Comparison of ENCODE assay signal across 16 cellular contexts in genomic region chr2:230701308-230701707, GRCh38. TPM values are rescaled to one million over a fixed set of nuclear protein-coding genes. Genes with fewer than 3 reads are reported as not detected.
A peak's percentile ranks its signal among the peaks of the same experiment; 100 is the strongest.
DNase-seq lines count a peak whose midpoint lies in the region; ATAC-seq, FAIRE-seq and TF ChIP-seq lines count a peak whose summit lies in the region.
"Had no signal": no experiment of that assay in that cellular context is flagged by ENCODE, and none has a peak within 500 bp of the region (broad histone marks: within the 10 kb centered on the region; RNA-seq: fewer than 3 reads in every experiment).

No MANE protein-coding gene starts in this region.

- intact Hi-C loops in natural killer cell (cut with micrococcal nuclease), result no loop called here
- intact Hi-C loops in K562 (cut with micrococcal nuclease), result no loop called here
- intact Hi-C loops in HepG2 (cut with micrococcal nuclease; ENCODE audit: unreplicated experiment), result no loop called here

- no peak for TF ChIP-seq EP300 in K562 (IDR thresholded peaks at IDR 0.05; ENCODE audit: low read length)
- no peak for TF ChIP-seq EP300 in HepG2 (IDR thresholded peaks at IDR 0.05; ENCODE audit: low read depth in 2 of 2, low read length in 2 of 2)
- TF ChIP-seq EP300 in HepG2 (CRISPR knock-in tag; IDR thresholded peaks at IDR 0.05; ENCODE audit: borderline replicate concordance), result no peak

- FAIRE-seq in K562 (lab: Jason Lieb, UNC), result no peak
- no peak for FAIRE-seq in HepG2 (lab: Jason Lieb, UNC)
- FAIRE-seq: H54 had no signal

- H2AFZ ChIP-seq in K562 (ENCODE audit: low read depth, low read length) (no peak overlapping the region), HepG2 (ENCODE audit: low read length) (no peak overlapping the region)

- no peaks in the 10 kb centered on the region; the same call in 1 of the 2 replicates for H3K9me3 ChIP-seq in K562 (replicated peaks; ENCODE audit: control insufficient read depth, insufficient read depth, low read depth, low read length)
- no peaks in the 10 kb centered on the region for H3K9me3 ChIP-seq in HepG2 (ENCODE audit: low read length)
- H3K9me3 ChIP-seq in CD8-positive, alpha-beta memory T cell (ENCODE audit: low read length), result no peaks in the 10 kb centered on the region

- peaks cover 8% of the 10 kb centered on the region for H3K36me3 Mint-ChIP-seq in natural killer cell treated with Interleukin-12 subunit alpha and Interleukin-12 subunit beta and Interleukin-15 and Interleukin-18, amount 100 ng/mL, for 72 hours
- peaks cover 8% of the 10 kb centered on the region for H3K36me3 Mint-ChIP-seq in natural killer cell
- H3K36me3 Mint-ChIP-seq in CD8-positive, alpha-beta memory T cell, result peaks cover 3 to 17% (median 3%) of the 10 kb centered on the region in 3 donors

- POLR2A ChIA-PET in K562 (lab: Yijun Ruan, JAX) (no interaction called here), HepG2 (lab: Yijun Ruan, JAX) (no interaction called here)
- POLR2A ChIA-PET in CD8-positive, alpha-beta memory T cell (lab: Charles Lee), result no interaction called here

- no peak for TF ChIP-seq RAD21 in K562 (CRISPR knock-in tag; conservative IDR thresholded peaks at IDR 0.05 in 1 of 2, IDR thresholded peaks at IDR 0.05 in 1 of 2)
- no peak for TF ChIP-seq RAD21 in HepG2 (CRISPR knock-in tag; IDR thresholded peaks at IDR 0.05)

- TF ChIP-seq CTCF in natural killer cell (IDR thresholded peaks at IDR 0.05), result no peak
- no peak for TF ChIP-seq CTCF in K562 (IDR thresholded peaks at IDR 0.05 in 2 of 3, conservative IDR thresholded peaks at IDR 0.05 in 1 of 3; ENCODE audit: insufficient read depth in 2 of 3, low read depth in 1 of 3, low read length in 3 of 3)
- no peak for TF ChIP-seq CTCF in HepG2 (CRISPR knock-in tag; IDR thresholded peaks at IDR 0.05)

- H3K4me1 Mint-ChIP-seq in natural killer cell treated with Interleukin-12 subunit alpha and Interleukin-12 subunit beta and Interleukin-15 and Interleukin-18, amount 100 ng/mL, for 72 hours (ENCODE audit: low read depth in 2 of 2), result peaks cover 9 to 17% of the 10 kb centered on the region in 2 donors
- peaks cover 0 to 5% of the 10 kb centered on the region in 2 donors for H3K4me1 Mint-ChIP-seq in natural killer cell
- H3K4me1 Mint-ChIP-seq in CD8-positive, alpha-beta memory T cell, result no peaks in the 10 kb centered on the region

- in situ Hi-C loops in K562 (cut with MboI), result no loop called here
- in situ Hi-C loops in HepG2 (cut with HindIII; ENCODE audit: extremely low pct_ligation_motif_present, low pct_unique_long_range_greater_than_20kb), result no loop called here

- TF ChIP-seq POLR2A in K562 (conservative IDR thresholded peaks at IDR 0.05) (no peak), HepG2 (IDR thresholded peaks at IDR 0.05; ENCODE audit: insufficient read depth in 1 of 2, low read depth in 2 of 2, low read length in 2 of 2) (no peak)

- H3K9me1 ChIP-seq in K562 (ENCODE audit: control insufficient read depth, insufficient read depth, low read length), result no peaks in the 10 kb centered on the region

- no peak for ATAC-seq in natural killer cell treated with Interleukin-12 subunit alpha and Interleukin-12 subunit beta and Interleukin-15 and Interleukin-18, amount 100 ng/mL, for 72 hours
- ATAC-seq in natural killer cell (no peak), K562 (no peak), HepG2 (no peak)
- ATAC-seq: GM23338 had no signal

- H3K79me2 ChIP-seq in K562 (ENCODE audit: control insufficient read depth, insufficient read depth, low read length) (no peaks in the 10 kb centered on the region), HepG2 (ENCODE audit: insufficient read depth, low read length) (no peaks in the 10 kb centered on the region)

- H3K4me2 ChIP-seq in K562 (ENCODE audit: insufficient read depth, low read length) (no peak overlapping the region), HepG2 (ENCODE audit: low read depth, low read length) (no peak overlapping the region)
- H3K4me2 ChIP-seq: GM23338 had no signal

- CTCF ChIA-PET in K562 (lab: Yijun Ruan, JAX; ENCODE audit: low intra/inter-chr PET ratio), result no interaction called here
- CTCF ChIA-PET in HepG2 (lab: Yijun Ruan, JAX; ENCODE audit: low intra/inter-chr PET ratio, low total read pairs), result no interaction called here
- CTCF ChIA-PET in CD8-positive, alpha-beta memory T cell (lab: Charles Lee), result no interaction called here

- H3K9ac ChIP-seq in K562 (ENCODE audit: insufficient read depth in 1 of 2, low read depth in 2 of 2, low read length in 2 of 2) (no peak overlapping the region), HepG2 (ENCODE audit: insufficient read depth, low read depth, low read length) (no peak overlapping the region)

- H4K20me1 ChIP-seq in K562 (replicated peaks; ENCODE audit: control insufficient read depth, insufficient read depth, low read length) (no peaks in the 10 kb centered on the region), HepG2 (ENCODE audit: insufficient read depth, low read length) (no peaks in the 10 kb centered on the region)

- H3K36me3 ChIP-seq in K562 (ENCODE audit: control insufficient read depth, insufficient read depth, low read length), result no peaks in the 10 kb centered on the region
- no peaks in the 10 kb centered on the region for H3K36me3 ChIP-seq in HepG2 (replicated peaks in 1 of 2; ENCODE audit: control insufficient read depth in 1 of 2, insufficient read depth in 2 of 2, low read length in 2 of 2)
- no peaks in the 10 kb centered on the region for H3K36me3 ChIP-seq in CD8-positive, alpha-beta memory T cell (ENCODE audit: insufficient read depth, low read length)

- H3K27me3 ChIP-seq in K562 (ENCODE audit: control insufficient read depth in 2 of 2, insufficient read depth in 2 of 2, low read length in 2 of 2) (no peaks in the 10 kb centered on the region), HepG2 (ENCODE audit: control insufficient read depth in 1 of 2, insufficient read depth in 2 of 2, low read length in 2 of 2) (peaks cover 0 to 5% of the 10 kb centered on the region in 2 experiments; a peak in 2 of 5 replicates)
- no peaks in the 10 kb centered on the region for H3K27me3 ChIP-seq in CD8-positive, alpha-beta memory T cell (ENCODE audit: insufficient read depth, low read length, poor library complexity, severe bottlenecking)

- H3K27ac Mint-ChIP-seq in natural killer cell treated with Interleukin-12 subunit alpha and Interleukin-12 subunit beta and Interleukin-15 and Interleukin-18, amount 100 ng/mL, for 72 hours, result peak overlapping the region; percentile 17 to 65
- H3K27ac Mint-ChIP-seq in natural killer cell, result no peak overlapping the region
- no peak overlapping the region for H3K27ac Mint-ChIP-seq in CD8-positive, alpha-beta memory T cell
- H3K27ac Mint-ChIP-seq: CD4-positive, alpha-beta T cell; GM23338 had no signal

- no peaks in the 10 kb centered on the region for H3K27me3 Mint-ChIP-seq in natural killer cell treated with Interleukin-12 subunit alpha and Interleukin-12 subunit beta and Interleukin-15 and Interleukin-18, amount 100 ng/mL, for 72 hours
- no peaks in the 10 kb centered on the region for H3K27me3 Mint-ChIP-seq in natural killer cell (ENCODE audit: low read depth in 2 of 2)
- H3K27me3 Mint-ChIP-seq in CD8-positive, alpha-beta memory T cell, result no peaks in the 10 kb centered on the region
- H3K27me3 Mint-ChIP-seq: CD4-positive, alpha-beta T cell had no signal

- DNase-seq in natural killer cell treated with Interleukin-12 subunit alpha and Interleukin-12 subunit beta and Interleukin-15 and Interleukin-18, amount 100 ng/mL, for 72 hours (ENCODE audit: low spot score), result no peak
- DNase-seq in natural killer cell (no peak), K562 (ENCODE audit: extremely low read depth in 1 of 4, low spot score in 3 of 4) (no peak), HepG2 (ENCODE audit: low spot score) (no peak), NCI-H2196 treated with DMSO at 0.1 percent for 48 hours (lab: John Stamatoyannopoulos, UW; ENCODE audit: unreplicated experiment) (no peak)
- no peak for DNase-seq in activated naive CD4-positive, alpha-beta T cell treated with Interleukin-2 at 50 U/mL for 16 hours
- no peak for DNase-seq in CD8-positive, alpha-beta memory T cell
- DNase-seq: ACHN; AML-193; CD4-positive, alpha-beta T cell; DMS79 treated with DMSO at 0.1 percent for 48 hours; GF-D8; HCEC 1CT had no signal

- 65% methylated on average over 3 of the region's 3 CpGs for WGBS in K562 (ENCODE audit: insufficient coverage, low coverage, missing lambda C conversion rate)
- WGBS in HepG2 (ENCODE audit: low lambda C conversion rate), result 59% methylated on average over 3 of the region's 3 CpGs

- no TSS peak for BruUV-seq in K562 (replicated peaks; lab: Mats Ljungman, UMichigan)
- no TSS peak for BruUV-seq in HepG2 (replicated peaks; lab: Mats Ljungman, UMichigan)

- H3K4me3 ChIP-seq in K562 (no peak overlapping the region), HepG2 (replicated peaks in 1 of 3; ENCODE audit: insufficient read depth in 1 of 3, low read depth in 2 of 3, low read length in 3 of 3) (no peak overlapping the region)
- H3K4me3 ChIP-seq in CD8-positive, alpha-beta memory T cell (ENCODE audit: low read length), result no peak overlapping the region
- H3K4me3 ChIP-seq: GM23338 had no signal

- H3K9me3 Mint-ChIP-seq in natural killer cell treated with Interleukin-12 subunit alpha and Interleukin-12 subunit beta and Interleukin-15 and Interleukin-18, amount 100 ng/mL, for 72 hours, result peaks cover 6% of the 10 kb centered on the region
- peaks cover 0 to 4% of the 10 kb centered on the region in 2 donors for H3K9me3 Mint-ChIP-seq in natural killer cell
- H3K9me3 Mint-ChIP-seq in CD8-positive, alpha-beta memory T cell, result peaks cover 7 to 14% (median 9%) of the 10 kb centered on the region in 5 donors
- H3K9me3 Mint-ChIP-seq: GM23338 had no signal

- H3K4me1 ChIP-seq in K562 (replicated peaks in 1 of 2; ENCODE audit: control insufficient read depth in 2 of 2, insufficient read depth in 2 of 2, low read length in 2 of 2), result no peaks in the 10 kb centered on the region
- H3K4me1 ChIP-seq in HepG2 (ENCODE audit: insufficient read depth, low read length), result peaks cover 11% of the 10 kb centered on the region
- H3K4me1 ChIP-seq in CD8-positive, alpha-beta memory T cell (ENCODE audit: insufficient read depth, low read length), result no peaks in the 10 kb centered on the region

- no peak overlapping the region for H3K4me3 Mint-ChIP-seq in natural killer cell treated with Interleukin-12 subunit alpha and Interleukin-12 subunit beta and Interleukin-15 and Interleukin-18, amount 100 ng/mL, for 72 hours
- no peak overlapping the region for H3K4me3 Mint-ChIP-seq in natural killer cell
- H3K4me3 Mint-ChIP-seq in CD8-positive, alpha-beta memory T cell, result no peak overlapping the region
- H3K4me3 Mint-ChIP-seq: CD4-positive, alpha-beta T cell; GM23338 had no signal

- no peak overlapping the region for H3K27ac ChIP-seq in K562 (ENCODE audit: extremely low read depth, low read depth, low read length)
- no peak overlapping the region for H3K27ac ChIP-seq in HepG2 (ENCODE audit: extremely low read length, insufficient read depth, low read length)
- no peak overlapping the region for H3K27ac ChIP-seq in CD8-positive, alpha-beta memory T cell (ENCODE audit: low read depth, low read length)
- H3K27ac ChIP-seq: C4-2B had no signal

RNA-seq across cellular contexts. Expression of gene CAB39, which starts 11.3 kb away (rescaled TPM):
- total RNA-seq in natural killer cell treated with Interleukin-12 subunit alpha and Interleukin-12 subunit beta and Interleukin-15 and Interleukin-18, amount 100 ng/mL, for 72 hours, result 100 to 1,000 TPM; 139 to 146 TPM
- total RNA-seq in natural killer cell (10 to 100 TPM; 75.4 to 96.5 (median 90.5) TPM), K562 (2014; rRNA removed) (48.3 and 52.6 TPM in 2 replicates), K562 (2014; rRNA removed; fragmentation: Illumina TruSeq; extraction: Trizol) (70.6 and 78.4 TPM in 2 replicates), K562 (2015; rRNA removed; fragmentation: Illumina TruSeq; extraction: Trizol) (91.8 and 94.4 TPM in 2 replicates), K562 (2021) (70.4 and 74.7 TPM in 2 replicates), HepG2 (2016; rRNA removed; fragmentation: Illumina TruSeq; extraction: Trizol) (45.3 and 59.5 TPM in 2 replicates)
- 40.4 and 84.2 TPM in 2 replicates for total RNA-seq in K562 (2011; cell fraction: chromatin; rRNA removed; ENCODE audit: low replicate concordance)
- 26.8 and 29.9 TPM in 2 replicates for total RNA-seq in K562 (2011; cell fraction: nucleolus; rRNA removed)
- total RNA-seq in K562 (2011; cell fraction: nucleoplasm; rRNA removed), result 50.8 and 86.8 TPM in 2 replicates
- polyA plus RNA-seq in K562 (2011; rRNA removed) (62.8 and 85.9 TPM in 2 replicates), K562 (2014; fragmentation: Illumina TruSeq; extraction: Trizol) (66.0 and 70.1 TPM in 2 replicates), K562 (2014; fragmentation: Nextera tagmentation; extraction: Ambion mirVana) (10 to 100 TPM; 27.2 to 37.4 TPM), K562 (2014; rRNA removed) (51.8 and 52.8 TPM in 2 replicates), HepG2 (2011; rRNA removed) (18.8 and 19.3 TPM in 2 replicates)
- 21.4 and 31.9 TPM in 2 replicates for polyA plus RNA-seq in K562 (2011; cell fraction: cytosol; rRNA removed)
- polyA plus RNA-seq in K562 (2011; cell fraction: nucleus; rRNA removed), result 30.5 and 39.5 TPM in 2 replicates
- 51.1 and 51.6 TPM in 2 replicates for polyA plus RNA-seq in K562 (2012)
- 113 and 122 TPM in 2 replicates for polyA minus RNA-seq in K562 (2011; rRNA and poly(A)+ RNA removed)
- 46.9 and 70.5 TPM in 2 replicates for polyA minus RNA-seq in K562 (2011; cell fraction: cytosol; rRNA and poly(A)+ RNA removed)
- polyA minus RNA-seq in K562 (2011; cell fraction: nucleus; rRNA and poly(A)+ RNA removed), result 28.0 and 46.1 TPM in 2 replicates
- total RNA-seq in HepG2 (2016; cell fraction: cytosol; rRNA removed; fragmentation: Illumina TruSeq; extraction: Trizol; ENCODE audit: low read depth), result 9.2 and 9.7 TPM in 2 replicates
- total RNA-seq in HepG2 (2016; cell fraction: insoluble cytoplasmic fraction; rRNA removed; fragmentation: Illumina TruSeq; extraction: Trizol), result 46.6 and 55.2 TPM in 2 replicates
- 21.6 and 23.9 TPM in 2 replicates for total RNA-seq in HepG2 (2016; cell fraction: membrane; rRNA removed; fragmentation: Illumina TruSeq; extraction: Trizol)
- 33.9 and 39.0 TPM in 2 replicates for total RNA-seq in HepG2 (2016; cell fraction: nucleus; rRNA removed; fragmentation: Illumina TruSeq; extraction: Trizol)
- 8.2 and 15.0 TPM in 2 replicates for polyA plus RNA-seq in HepG2 (2011; cell fraction: cytosol; rRNA removed)
- 10.7 and 15.8 TPM in 2 replicates for polyA plus RNA-seq in HepG2 (2011; cell fraction: nucleus; rRNA removed)
- polyA plus RNA-seq in HepG2 (2012), result 26.1 and 26.8 TPM in 2 replicates
- polyA plus RNA-seq in HepG2 (2016; cell fraction: cytosol; fragmentation: Illumina TruSeq; extraction: Trizol; ENCODE audit: low read depth), result 2.2 and 2.5 TPM in 2 replicates
- 44.1 and 46.7 TPM in 2 replicates for polyA plus RNA-seq in HepG2 (2016; cell fraction: insoluble cytoplasmic fraction; fragmentation: Illumina TruSeq; extraction: Trizol; ENCODE audit: low read depth)
- 10.7 and 11.2 TPM in 2 replicates for polyA plus RNA-seq in HepG2 (2016; cell fraction: membrane; fragmentation: Illumina TruSeq; extraction: Trizol; ENCODE audit: low read depth)
- 30.1 and 35.6 TPM in 2 replicates for polyA plus RNA-seq in HepG2 (2016; cell fraction: nucleus; fragmentation: Illumina TruSeq; extraction: Trizol; ENCODE audit: insufficient read depth, low read depth)
- 20.0 and 27.9 TPM in 2 replicates for polyA minus RNA-seq in HepG2 (2011; rRNA and poly(A)+ RNA removed; ENCODE audit: low replicate concordance)
- polyA minus RNA-seq in HepG2 (2011; cell fraction: cytosol; rRNA and poly(A)+ RNA removed), result 24.9 and 29.5 TPM in 2 replicates
- polyA minus RNA-seq in HepG2 (2011; cell fraction: nucleus; rRNA and poly(A)+ RNA removed), result 29.0 and 50.4 TPM in 2 replicates
- 100 to 1,000 TPM; 136 to 147 TPM for total RNA-seq in CD8-positive, alpha-beta memory T cell
- 80.8 TPM for polyA plus RNA-seq in CD8-positive, alpha-beta memory T cell

Comparison
In these comparisons a context has a peak if more than half of its experiments do, and no peak if none do; other contexts are left out.
1. H3K27ac Mint-ChIP-seq: peak in natural killer cell treated with Interleukin-12 subunit alpha and Interleukin-12 subunit beta and Interleukin-15 and Interleukin-18, amount 100 ng/mL, for 72 hours (2 of 2); none in natural killer cell (0 of 2) and CD8-positive, alpha-beta memory T cell (0 of 8).